In genomic region chr10:92241158-92241500, GRCh38 we compare ENCODE assay signal across 8 cellular contexts. TPM values are rescaled to one million over a fixed set of nuclear protein-coding genes. Genes with fewer than 3 reads are reported as not detected.
DNase-seq lines count a peak whose midpoint lies in the region; ATAC-seq and TF ChIP-seq lines count a peak whose summit lies in the region.

No MANE protein-coding gene starts in this region.

- H3K4me1 ChIP-seq in HUES64 (ENCODE audit: insufficient read depth, low read length): peaks cover 23% of the 10 kb centered on the region
- H3K4me1 ChIP-seq in iPS-20b (ENCODE audit: insufficient read depth, low read length): peaks cover 11% of the 10 kb centered on the region; the same call in 1 of the 2 replicates
- peaks cover 19% of the 10 kb centered on the region for H3K4me1 ChIP-seq in smooth muscle cell (ENCODE audit: low read depth)

- no peak for ATAC-seq in HG02938 (IDR thresholded peaks at IDR 0.05; ENCODE audit: unreplicated experiment)

- WGBS in HUES64: 3% methylated on average over 8 of the region's 9 CpGs
- 6% methylated on average over 9 of the region's 9 CpGs for WGBS in smooth muscle cell (ENCODE audit: low lambda C conversion rate)

- peak overlapping the region; percentile 92 for H3K4me2 ChIP-seq in smooth muscle cell

- no peaks in the 10 kb centered on the region for H3K79me2 ChIP-seq in smooth muscle cell (ENCODE audit: low read depth)

- H3K27me3 ChIP-seq in HUES64 (ENCODE audit: insufficient read depth, low read length) (peaks cover 53% of the 10 kb centered on the region), iPS-20b (ENCODE audit: insufficient read depth, low read length) (peaks cover 52% of the 10 kb centered on the region), smooth muscle cell (ENCODE audit: low read depth) (peaks cover 13% of the 10 kb centered on the region)

- no peaks in the 10 kb centered on the region for H3K9me3 ChIP-seq in HUES64 (ENCODE audit: insufficient read depth, low read depth, low read length)
- no peaks in the 10 kb centered on the region for H3K9me3 ChIP-seq in iPS-20b (ENCODE audit: insufficient read depth, low read depth, low read length)
- H3K9me3 ChIP-seq in smooth muscle cell (replicated peaks; ENCODE audit: low read depth): no peaks in the 10 kb centered on the region

- no peaks in the 10 kb centered on the region for H4K20me1 ChIP-seq in smooth muscle cell (ENCODE audit: low read depth)

- TF ChIP-seq CTCF in AG09309 (IDR thresholded peaks at IDR 0.05; ENCODE audit: control insufficient read depth, insufficient read depth, low read depth, low read length, missing control alignments) (no peak), astrocyte of the cerebellum (IDR thresholded peaks at IDR 0.05; ENCODE audit: low read depth, low read length, missing control alignments) (no peak), smooth muscle cell (IDR thresholded peaks at IDR 0.05; ENCODE audit: borderline replicate concordance, insufficient read depth, poor library complexity, severe bottlenecking) (no peak)

- H3K36me3 ChIP-seq in HUES64 (ENCODE audit: insufficient read depth, low read length): no peaks in the 10 kb centered on the region
- no peaks in the 10 kb centered on the region for H3K36me3 ChIP-seq in iPS-20b (ENCODE audit: insufficient read depth, low read depth, low read length)
- no peaks in the 10 kb centered on the region for H3K36me3 ChIP-seq in smooth muscle cell (ENCODE audit: low read depth)

- DNase-seq in AG09309 (ENCODE audit: low read depth) (no peak), astrocyte of the cerebellum (ENCODE audit: low read depth) (no peak), smooth muscle cell (lab: John Stamatoyannopoulos, UW; ENCODE audit: unreplicated experiment) (no peak), HuH-7 (ENCODE audit: low spot score) (no peak), COLO829 (ENCODE audit: low spot score) (no peak)

- H3F3A ChIP-seq in smooth muscle cell (ENCODE audit: low read depth): peaks cover 6% of the 10 kb centered on the region

- H3K9ac ChIP-seq in HUES64 (ENCODE audit: low read depth, low read length) (peak overlapping the region; percentile 55), iPS-20b (ENCODE audit: low read depth, low read length) (peak overlapping the region; percentile 42; the same call in 1 of the 2 replicates), smooth muscle cell (ENCODE audit: low read depth) (peak overlapping the region; percentile 23)

- H3K4me3 ChIP-seq in AG09309 (ENCODE audit: control insufficient read depth, low read depth, low read length): peak overlapping the region; percentile 59
- H3K4me3 ChIP-seq in HUES64 (ENCODE audit: low read length): peak overlapping the region; percentile 81
- H3K4me3 ChIP-seq in astrocyte of the cerebellum (ENCODE audit: low read depth, low read length): peak overlapping the region; percentile 54
- peak overlapping the region; percentile 81 for H3K4me3 ChIP-seq in iPS-20b (ENCODE audit: low read length)
- peak overlapping the region; percentile 68 for H3K4me3 ChIP-seq in smooth muscle cell

- peak overlapping the region; percentile 76; the same call in 1 of the 2 replicates for H3K27ac ChIP-seq in HUES64 (ENCODE audit: low read depth, low read length)
- H3K27ac ChIP-seq in iPS-20b (ENCODE audit: low read length): no peak overlapping the region
- H3K27ac ChIP-seq in smooth muscle cell (ENCODE audit: low read depth): peak overlapping the region; percentile 29

- in situ Hi-C loops in astrocyte of the cerebellum (cut with HindIII; ENCODE audit: low sequenced_read_pairs): no loop called here

- peak overlapping the region; percentile 77 for H2AFZ ChIP-seq in smooth muscle cell (ENCODE audit: low read depth)

RNA-seq across cellular contexts. Expression of gene CPEB3, which starts 49.7 kb away (rescaled TPM):
- 0.70 TPM for polyA plus RNA-seq in HUES64 (2013, experiment 1 of 2)
- polyA plus RNA-seq in HUES64 (2013, experiment 2 of 2): 0.82 TPM
- 0.49 and 0.67 TPM in 2 replicates for total RNA-seq in smooth muscle cell
- 0.46 and 1.1 TPM in 2 replicates for polyA plus RNA-seq in smooth muscle cell

RNA-seq across cellular contexts. Expression of gene MARCHF5, which starts 49.8 kb away (rescaled TPM):
- polyA plus RNA-seq in HUES64 (2013, experiment 1 of 2): 16.8 TPM
- polyA plus RNA-seq in HUES64 (2013, experiment 2 of 2): 17.0 TPM
- total RNA-seq in smooth muscle cell: 19.6 and 23.4 TPM in 2 replicates
- polyA plus RNA-seq in smooth muscle cell: 41.9 and 46.8 TPM in 2 replicates
